ENCODE assay signal across 36 cellular contexts in genomic region chr3:147256739-147257138, GRCh38.
"Had no signal": no experiment of that assay in that cellular context is flagged by ENCODE, and none has a peak within 500 bp of the region (broad histone marks: within the 10 kb centered on the region; RNA-seq: fewer than 3 reads in every experiment).

No MANE protein-coding gene starts in this region.

- H3K27ac Mint-ChIP-seq: activated B cell treated with CpG ODN at 0.5 μM for 24 hours; activated CD4-positive, alpha-beta memory T cell treated with anti-CD3 and anti-CD28 coated beads for 36 hours; activated CD4-positive, alpha-beta T cell treated with anti-CD3 and anti-CD28 coated beads, Interleukin-2, amount 10 ng/mL, durations not matched to agents 24 days and 14 days; activated CD8-positive, alpha-beta T cell treated with anti-CD3 and anti-CD28 coated beads for 36 hours; activated naive CD4-positive, alpha-beta T cell treated with anti-CD3 and anti-CD28 coated beads for 36 hours; activated naive CD4-positive, alpha-beta T cell treated with anti-CD3 and anti-CD28 coated beads, Interleukin-2, amount 50 U/mL, for 72 hours; activated naive CD8-positive, alpha-beta T cell treated with anti-CD3 and anti-CD28 coated beads for 36 hours; activated T-cell treated with anti-CD3 and anti-CD28 coated beads, Interleukin-2, amount 50 U/mL, for 72 hours; activated T-helper 1 cell treated with anti-CD3 and anti-CD28 coated beads, Interleukin-12 subunit alpha, Interleukin-12 subunit beta, Interleukin-2, Interleukin-4 antibody, amounts not matched to agents 30 ng/mL and 10 ng/mL and 1 ng/mL, durations not matched to agents 14 hours and 24 hours and 36 hours; activated T-helper 17 cell treated with anti-CD3 and anti-CD28 coated beads, Interleukin-2, amount 50 U/mL, for 72 hours; T-helper 1 cell treated with Interleukin-12 subunit alpha and Interleukin-12 subunit beta and Interleukin-4 antibody, amounts not matched to agents 30 μg/mL and 1 μg/mL, for 36 hours; T-helper 2 cell treated with Interferon-gamma antibody and Interleukin-4, amounts not matched to agents 5 μg/mL and 100 μg/mL, for 36 hours had no signal

- H3K27me3 ChIP-seq: adrenal gland, body of pancreas, brain microvascular endothelial cell, breast epithelium had no signal

- H3K4me3 Mint-ChIP-seq: activated B cell treated with CpG ODN at 0.5 μM for 24 hours; activated CD4-positive, alpha-beta memory T cell treated with anti-CD3 and anti-CD28 coated beads for 36 hours; activated CD4-positive, alpha-beta T cell treated with anti-CD3 and anti-CD28 coated beads, Interleukin-2, amount 10 ng/mL, durations not matched to agents 24 days and 14 days; activated CD8-positive, alpha-beta T cell treated with anti-CD3 and anti-CD28 coated beads for 36 hours; activated naive CD4-positive, alpha-beta T cell treated with anti-CD3 and anti-CD28 coated beads for 36 hours; activated naive CD8-positive, alpha-beta T cell treated with anti-CD3 and anti-CD28 coated beads for 36 hours; activated T-cell treated with anti-CD3 and anti-CD28 coated beads, Interleukin-2, amount 50 U/mL, for 4 hours; activated T-cell treated with anti-CD3 and anti-CD28 coated beads, Interleukin-2, amount 50 U/mL, for 72 hours; activated T-helper 1 cell treated with anti-CD3 and anti-CD28 coated beads, Interleukin-12 subunit alpha, Interleukin-12 subunit beta, Interleukin-2, Interleukin-4 antibody, amounts not matched to agents 30 ng/mL and 10 ng/mL and 1 ng/mL, durations not matched to agents 14 hours and 24 hours and 36 hours; activated T-helper 17 cell treated with anti-CD3 and anti-CD28 coated beads, Interleukin-2, amount 50 U/mL, for 72 hours; T-helper 1 cell treated with Interleukin-12 subunit alpha and Interleukin-12 subunit beta and Interleukin-4 antibody, amounts not matched to agents 30 μg/mL and 1 μg/mL, for 36 hours; T-helper 2 cell treated with Interferon-gamma antibody and Interleukin-4, amounts not matched to agents 5 μg/mL and 100 μg/mL, for 36 hours had no signal

- H3K4me3 ChIP-seq: adrenal gland, body of pancreas, breast epithelium had no signal

- H3K9me3 Mint-ChIP-seq: activated B cell treated with CpG ODN at 0.5 μM for 24 hours; activated CD4-positive, alpha-beta T cell treated with anti-CD3 and anti-CD28 coated beads, Interleukin-2, amount 10 ng/mL, durations not matched to agents 24 days and 14 days; activated CD8-positive, alpha-beta T cell treated with anti-CD3 and anti-CD28 coated beads for 36 hours; activated naive CD4-positive, alpha-beta T cell treated with anti-CD3 and anti-CD28 coated beads for 36 hours; activated naive CD8-positive, alpha-beta T cell treated with anti-CD3 and anti-CD28 coated beads for 36 hours; activated T-cell treated with anti-CD3 and anti-CD28 coated beads, Interleukin-2, amount 50 U/mL, for 72 hours; activated T-helper 1 cell treated with anti-CD3 and anti-CD28 coated beads, Interleukin-12 subunit alpha, Interleukin-12 subunit beta, Interleukin-2, Interleukin-4 antibody, amounts not matched to agents 30 ng/mL and 10 ng/mL and 1 ng/mL, durations not matched to agents 14 hours and 24 hours and 36 hours; T-helper 1 cell treated with Interleukin-12 subunit alpha and Interleukin-12 subunit beta and Interleukin-4 antibody, amounts not matched to agents 30 μg/mL and 1 μg/mL, for 36 hours; T-helper 2 cell treated with Interferon-gamma antibody and Interleukin-4, amounts not matched to agents 5 μg/mL and 100 μg/mL, for 36 hours had no signal

- H3K4me1 Mint-ChIP-seq: activated B cell treated with CpG ODN at 0.5 μM for 24 hours; activated CD4-positive, alpha-beta T cell treated with anti-CD3 and anti-CD28 coated beads, Interleukin-2, amount 10 ng/mL, durations not matched to agents 24 days and 14 days; activated naive CD8-positive, alpha-beta T cell treated with anti-CD3 and anti-CD28 coated beads for 36 hours; activated T-helper 17 cell treated with anti-CD3 and anti-CD28 coated beads, Interleukin-2, amount 50 U/mL, for 72 hours had no signal

- H3K4me1 ChIP-seq: adrenal gland, body of pancreas, breast epithelium had no signal

- H3K36me3 ChIP-seq: adrenal gland, brain microvascular endothelial cell, breast epithelium, WERI-Rb-1 had no signal

- FAIRE-seq: astrocyte had no signal

- DNase-seq: activated B cell treated with CpG ODN at 0.5 μM for 24 hours; activated CD4-positive, alpha-beta memory T cell treated with anti-CD3 and anti-CD28 coated beads for 36 hours; activated CD4-positive, alpha-beta T cell treated with anti-CD3 and anti-CD28 coated beads for 4 hours; activated CD4-positive, alpha-beta T cell treated with anti-CD3 and anti-CD28 coated beads, Interleukin-2, amount 10 ng/mL, durations not matched to agents 24 days and 14 days; activated CD4-positive, alpha-beta T cell treated with anti-CD3 and anti-CD28 coated beads, Interleukin-2, amount 50 U/mL, for 1 hour; activated CD4-positive, alpha-beta T cell treated with anti-CD3 and anti-CD28 coated beads, Interleukin-2, amount 50 U/mL, for 4 hours; activated CD4-positive, CD25-positive, alpha-beta regulatory T cell treated with anti-CD3 and anti-CD28 coated beads, Interleukin-2, amount 50 U/mL, for 72 hours; activated CD8-positive, alpha-beta memory T cell treated with anti-CD3 and anti-CD28 coated beads, Interleukin-2, amount 50 U/mL, for 4 hours; activated CD8-positive, alpha-beta T cell treated with anti-CD3 and anti-CD28 coated beads for 36 hours; activated effector memory CD4-positive, alpha-beta T cell treated with anti-CD3 and anti-CD28 coated beads, Interleukin-2, amount 50 U/mL, for 16 hours; activated gamma-delta T cell treated with Interleukin-2 at 50 U/mL for 16 hours; activated naive CD4-positive, alpha-beta T cell; activated naive CD4-positive, alpha-beta T cell treated with anti-CD3 and anti-CD28 coated beads for 36 hours; activated naive CD4-positive, alpha-beta T cell treated with anti-CD3 and anti-CD28 coated beads, Interleukin-2, amount 50 U/mL, for 16 hours; activated naive CD8-positive, alpha-beta T cell treated with anti-CD3 and anti-CD28 coated beads for 36 hours; activated T-cell treated with anti-CD3 and anti-CD28 coated beads for 4 hours; activated T-cell treated with anti-CD3 and anti-CD28 coated beads, Interleukin-2, amount 50 U/mL, for 1 hour; activated T-cell treated with anti-CD3 and anti-CD28 coated beads, Interleukin-2, amount 50 U/mL, for 4 hours; activated T-cell treated with anti-CD3 and anti-CD28 coated beads, Interleukin-2, amount 50 U/mL, for 72 hours; adrenal gland; amniotic stem cell; aorta; body of pancreas; brain microvascular endothelial cell; central memory CD4-positive, alpha-beta T cell; T-helper 1 cell; T-helper 2 cell; T-helper 9 cell; WERI-Rb-1 had no signal

- H3K27me3 Mint-ChIP-seq: activated B cell treated with CpG ODN at 0.5 μM for 24 hours; activated CD4-positive, alpha-beta memory T cell treated with anti-CD3 and anti-CD28 coated beads for 36 hours; activated CD4-positive, alpha-beta T cell treated with anti-CD3 and anti-CD28 coated beads, Interleukin-2, amount 10 ng/mL, durations not matched to agents 24 days and 14 days; activated CD8-positive, alpha-beta T cell treated with anti-CD3 and anti-CD28 coated beads for 36 hours; activated naive CD8-positive, alpha-beta T cell treated with anti-CD3 and anti-CD28 coated beads for 36 hours; activated T-helper 17 cell treated with anti-CD3 and anti-CD28 coated beads, Interleukin-2, amount 50 U/mL, for 72 hours had no signal

- H3K9me3 ChIP-seq: adrenal gland, body of pancreas, breast epithelium had no signal

- H3K27ac ChIP-seq: adrenal gland, body of pancreas, brain microvascular endothelial cell, breast epithelium, WERI-Rb-1 had no signal

- H3K36me3 Mint-ChIP-seq: activated CD4-positive, alpha-beta memory T cell treated with anti-CD3 and anti-CD28 coated beads for 36 hours; activated naive CD4-positive, alpha-beta T cell treated with anti-CD3 and anti-CD28 coated beads, Interleukin-2, amount 50 U/mL, for 72 hours; activated naive CD8-positive, alpha-beta T cell treated with anti-CD3 and anti-CD28 coated beads for 36 hours had no signal
